12 cellular contexts compared by ENCODE assay signal in genomic region chr13:27789495-27790303, GRCh38. TPM values are rescaled to one million over a fixed set of nuclear protein-coding genes. Genes with fewer than 3 reads are reported as not detected.
DNase-seq lines count a peak whose midpoint lies in the region; ATAC-seq, FAIRE-seq and TF ChIP-seq lines count a peak whose summit lies in the region.
"Had no signal": no experiment of that assay in that cellular context is flagged by ENCODE, and none has a peak within 500 bp of the region (broad histone marks: within the 10 kb centered on the region; RNA-seq: fewer than 3 reads in every experiment).

No MANE protein-coding gene starts in this region.

- no peaks in the 10 kb centered on the region for H3K4me1 ChIP-seq in ACC112 (ENCODE audit: control insufficient read depth, insufficient read depth, low read length, unreplicated experiment)
- peaks cover 27% of the 10 kb centered on the region for H3K4me1 ChIP-seq in HepG2 (ENCODE audit: insufficient read depth, low read length)

- H3K9me3 Mint-ChIP-seq in activated T-helper 2 cell treated with anti-CD3 and anti-CD28 coated beads, Interferon-gamma antibody, Interleukin-2, Interleukin-4, amounts not matched to agents 10 μg/mL and 5 μg/mL and 100 μg/mL, durations not matched to agents 14 hours and 24 hours and 36 hours, result no peaks in the 10 kb centered on the region

- H3K9ac ChIP-seq in HepG2 (ENCODE audit: insufficient read depth, low read depth, low read length), result no peak overlapping the region

- peak in 1 of 2 experiments; percentile 17; a peak in 1 of 4 replicates for TF ChIP-seq EP300 in HepG2 (IDR thresholded peaks at IDR 0.05; ENCODE audit: low read depth in 2 of 2, low read length in 2 of 2)
- TF ChIP-seq EP300 in HepG2 (CRISPR knock-in tag; IDR thresholded peaks at IDR 0.05; ENCODE audit: borderline replicate concordance), result no peak

- H3K27ac ChIP-seq in ACC112 (ENCODE audit: low read depth, low read length) (no peak overlapping the region), HepG2 (ENCODE audit: extremely low read length, insufficient read depth, low read length) (peak overlapping the region; percentile 18)

- no peaks in the 10 kb centered on the region for H3K9me3 ChIP-seq in HepG2 (ENCODE audit: low read length)

- peak; percentile 77 for ATAC-seq in HepG2

- H3K4me1 Mint-ChIP-seq in activated T-helper 2 cell treated with anti-CD3 and anti-CD28 coated beads, Interferon-gamma antibody, Interleukin-2, Interleukin-4, amounts not matched to agents 10 μg/mL and 5 μg/mL and 100 μg/mL, durations not matched to agents 14 hours and 24 hours and 36 hours (ENCODE audit: low read depth), result peaks cover 19% of the 10 kb centered on the region

- TF ChIP-seq CTCF in GM13976 (IDR thresholded peaks at IDR 0.05; ENCODE audit: borderline replicate concordance, control extremely low read depth, extremely low read depth, insufficient read depth, missing control alignments), result no peak
- TF ChIP-seq CTCF in HepG2 (CRISPR knock-in tag; IDR thresholded peaks at IDR 0.05), result no peak

- H3K79me2 ChIP-seq in ACC112 (ENCODE audit: control insufficient read depth, insufficient read depth, low read length, unreplicated experiment) (no peaks in the 10 kb centered on the region), HepG2 (ENCODE audit: insufficient read depth, low read length) (no peaks in the 10 kb centered on the region)

- FAIRE-seq in HepG2 (lab: Jason Lieb, UNC) (no peak), H54 (lab: Jason Lieb, UNC) (no peak)
- FAIRE-seq: frontal cortex had no signal

- TF ChIP-seq POLR2A in HepG2 (IDR thresholded peaks at IDR 0.05; ENCODE audit: insufficient read depth in 1 of 2, low read depth in 2 of 2, low read length in 2 of 2) (no peak), H54 (IDR thresholded peaks at IDR 0.05; ENCODE audit: low read depth, low read length) (no peak)

- no peaks in the 10 kb centered on the region for H4K20me1 ChIP-seq in HepG2 (ENCODE audit: insufficient read depth, low read length)

- H3K36me3 ChIP-seq in ACC112 (ENCODE audit: insufficient read depth, low read length) (no peaks in the 10 kb centered on the region), HepG2 (replicated peaks in 1 of 2; ENCODE audit: control insufficient read depth in 1 of 2, insufficient read depth in 2 of 2, low read length in 2 of 2) (no peaks in the 10 kb centered on the region)

- H3K4me3 ChIP-seq in ACC112 (ENCODE audit: low read depth, low read length) (peak overlapping the region; percentile 57), HepG2 (replicated peaks in 1 of 3; ENCODE audit: insufficient read depth in 1 of 3, low read depth in 2 of 3, low read length in 3 of 3) (peak overlapping the region; percentile 51 to 65 (median 63))

- no peak for TF ChIP-seq RAD21 in HepG2 (CRISPR knock-in tag; IDR thresholded peaks at IDR 0.05)

- in situ Hi-C loops in GM13976 (cut with MboI; ENCODE audit: low sequenced_read_pairs, unreplicated experiment), result no loop called here
- in situ Hi-C loops in HepG2 (cut with HindIII; ENCODE audit: extremely low pct_ligation_motif_present, low pct_unique_long_range_greater_than_20kb), result no loop called here

- H3K27me3 ChIP-seq in ACC112 (ENCODE audit: insufficient read depth, low read length) (peaks cover 91% of the 10 kb centered on the region), HepG2 (ENCODE audit: control insufficient read depth in 1 of 2, insufficient read depth in 2 of 2, low read length in 2 of 2) (peaks cover 5 to 48% of the 10 kb centered on the region in 2 experiments)

- peak overlapping the region; percentile 79 for H3K4me2 ChIP-seq in HepG2 (ENCODE audit: low read depth, low read length)

- BruUV-seq in HepG2 (replicated peaks; lab: Mats Ljungman, UMichigan), result no TSS peak

- H3K36me3 Mint-ChIP-seq in activated T-helper 2 cell treated with anti-CD3 and anti-CD28 coated beads, Interferon-gamma antibody, Interleukin-2, Interleukin-4, amounts not matched to agents 10 μg/mL and 5 μg/mL and 100 μg/mL, durations not matched to agents 14 hours and 24 hours and 36 hours (ENCODE audit: low read depth), result no peaks in the 10 kb centered on the region

- POLR2A ChIA-PET in HepG2 (lab: Yijun Ruan, JAX), result no interaction called here

- 0% methylated on average over 6 of the region's 55 CpGs for WGBS in HepG2 (ENCODE audit: low lambda C conversion rate)

- H3K27ac Mint-ChIP-seq in activated T-helper 2 cell treated with anti-CD3 and anti-CD28 coated beads, Interferon-gamma antibody, Interleukin-2, Interleukin-4, amounts not matched to agents 10 μg/mL and 5 μg/mL and 100 μg/mL, durations not matched to agents 14 hours and 24 hours and 36 hours, result no peak overlapping the region

- peak overlapping the region; percentile 0 for H3K4me3 Mint-ChIP-seq in activated T-helper 2 cell treated with anti-CD3 and anti-CD28 coated beads, Interferon-gamma antibody, Interleukin-2, Interleukin-4, amounts not matched to agents 10 μg/mL and 5 μg/mL and 100 μg/mL, durations not matched to agents 14 hours and 24 hours and 36 hours (ENCODE audit: low read depth)

- DNase-seq in GM13976 (ENCODE audit: low spot score) (peak; percentile 37), HepG2 (ENCODE audit: low spot score) (peak; percentile 20), DMS153 (lab: John Stamatoyannopoulos, UW) (no peak), amniotic stem cell (lab: John Stamatoyannopoulos, UW) (no peak), H54 (ENCODE audit: insufficient read length, low spot score) (no peak), Kasumi-1 (lab: John Stamatoyannopoulos, UW) (no peak)
- no peak for DNase-seq in activated T-helper 2 cell treated with anti-CD3 and anti-CD28 coated beads, Interferon-gamma antibody, Interleukin-2, Interleukin-4, amounts not matched to agents 10 μg/mL and 5 μg/mL and 100 μg/mL, durations not matched to agents 14 hours and 24 hours and 36 hours (ENCODE audit: low spot score)
- DNase-seq: KG1; NK-92 treated with Interleukin-12 subunit alpha and Interleukin-12 subunit beta, amount 100 ng/mL, for 24 hours had no signal

- H3K27me3 Mint-ChIP-seq in activated T-helper 2 cell treated with anti-CD3 and anti-CD28 coated beads, Interferon-gamma antibody, Interleukin-2, Interleukin-4, amounts not matched to agents 10 μg/mL and 5 μg/mL and 100 μg/mL, durations not matched to agents 14 hours and 24 hours and 36 hours (ENCODE audit: low read depth), result peaks cover 66% of the 10 kb centered on the region

- intact Hi-C loops in activated T-helper 2 cell treated with anti-CD3 and anti-CD28 coated beads, Interferon-gamma antibody, Interleukin-2, Interleukin-4, amounts not matched to agents 10 μg/mL and 5 μg/mL and 100 μg/mL, durations not matched to agents 14 hours and 24 hours and 36 hours (cut with micrococcal nuclease), result no loop called here
- intact Hi-C loops in HepG2 (cut with micrococcal nuclease; ENCODE audit: unreplicated experiment), result no loop called here

- H2AFZ ChIP-seq in ACC112 (ENCODE audit: low read length, unreplicated experiment) (no peak overlapping the region), HepG2 (ENCODE audit: low read length) (no peak overlapping the region)

- CTCF ChIA-PET in HepG2 (lab: Yijun Ruan, JAX; ENCODE audit: low intra/inter-chr PET ratio, low total read pairs), result no interaction called here

TF ChIP-seq in HepG2, 621 proteins besides CTCF, POLR2A, EP300 and RAD21 (continues in another document):
- TF ChIP-seq PITX1 (CRISPR knock-in tag; IDR thresholded peaks at IDR 0.05) (peak; percentile 71; the same call in 1 of the 2 replicates), ZBTB20 (CRISPR knock-in tag; IDR thresholded peaks at IDR 0.05; ENCODE audit: borderline replicate concordance, low read depth) (no peak), GPBP1L1 (CRISPR knock-in tag; IDR thresholded peaks at IDR 0.05) (no peak), TBL1XR1 (IDR thresholded peaks at IDR 0.05; ENCODE audit: borderline replicate concordance, low read length, partially characterized antibody) (no peak)

RNA-seq across cellular contexts. Expression of gene GSX1, which starts 2.6 kb away (rescaled TPM):
- not detected in 2 replicates for total RNA-seq in activated T-helper 2 cell treated with anti-CD3 and anti-CD28 coated beads, Interferon-gamma antibody, Interleukin-2, Interleukin-4, amounts not matched to agents 10 μg/mL and 5 μg/mL and 100 μg/mL, durations not matched to agents 14 hours and 24 hours and 36 hours
- total RNA-seq in HepG2 (2016; rRNA removed; fragmentation: Illumina TruSeq; extraction: Trizol), result not detected in 2 replicates
- not detected in 2 replicates for total RNA-seq in HepG2 (2016; cell fraction: cytosol; rRNA removed; fragmentation: Illumina TruSeq; extraction: Trizol; ENCODE audit: low read depth)
- not detected in 2 replicates for total RNA-seq in HepG2 (2016; cell fraction: insoluble cytoplasmic fraction; rRNA removed; fragmentation: Illumina TruSeq; extraction: Trizol)
- total RNA-seq in HepG2 (2016; cell fraction: membrane; rRNA removed; fragmentation: Illumina TruSeq; extraction: Trizol), result not detected in 2 replicates
- total RNA-seq in HepG2 (2016; cell fraction: nucleus; rRNA removed; fragmentation: Illumina TruSeq; extraction: Trizol), result not detected in 2 replicates
- not detected in 2 replicates for polyA plus RNA-seq in HepG2 (2011; rRNA removed)
- not detected in 2 replicates for polyA plus RNA-seq in HepG2 (2011; cell fraction: cytosol; rRNA removed)
- not detected in 2 replicates for polyA plus RNA-seq in HepG2 (2011; cell fraction: nucleus; rRNA removed)
- polyA plus RNA-seq in HepG2 (2012), result not detected in 2 replicates
- polyA plus RNA-seq in HepG2 (2016; cell fraction: cytosol; fragmentation: Illumina TruSeq; extraction: Trizol; ENCODE audit: low read depth), result not detected in 2 replicates
- polyA plus RNA-seq in HepG2 (2016; cell fraction: insoluble cytoplasmic fraction; fragmentation: Illumina TruSeq; extraction: Trizol; ENCODE audit: low read depth), result not detected in 2 replicates
- polyA plus RNA-seq in HepG2 (2016; cell fraction: membrane; fragmentation: Illumina TruSeq; extraction: Trizol; ENCODE audit: low read depth), result not detected in 2 replicates
- polyA plus RNA-seq in HepG2 (2016; cell fraction: nucleus; fragmentation: Illumina TruSeq; extraction: Trizol; ENCODE audit: insufficient read depth, low read depth), result not detected in 2 replicates
- not detected in 2 replicates for polyA minus RNA-seq in HepG2 (2011; rRNA and poly(A)+ RNA removed; ENCODE audit: low replicate concordance)
- polyA minus RNA-seq in HepG2 (2011; cell fraction: cytosol; rRNA and poly(A)+ RNA removed), result not detected in 2 replicates
- polyA minus RNA-seq in HepG2 (2011; cell fraction: nucleus; rRNA and poly(A)+ RNA removed), result not detected in 2 replicates
- total RNA-seq: myocyte had no signal

Comparison
In these comparisons a context has a peak if more than half of its experiments do, and no peak if none do; other contexts are left out.
1. DNase-seq: peak in GM13976 (single experiment) and HepG2 (single experiment); none in activated T-helper 2 cell treated with anti-CD3 and anti-CD28 coated beads, Interferon-gamma antibody, Interleukin-2, Interleukin-4, amounts not matched to agents 10 μg/mL and 5 μg/mL and 100 μg/mL, durations not matched to agents 14 hours and 24 hours and 36 hours (single experiment), DMS153 (single experiment), amniotic stem cell (single experiment), H54 (single experiment) and Kasumi-1 (0 of 2).